ENCODE assay signal across 8 cellular contexts in genomic region chr19:3243851-3244700, GRCh38. TPM values are rescaled to one million over a fixed set of nuclear protein-coding genes. Genes with fewer than 3 reads are reported as not detected.
DNase-seq lines count a peak whose midpoint lies in the region; ATAC-seq and TF ChIP-seq lines count a peak whose summit lies in the region.

No MANE protein-coding gene starts in this region.

- no peaks in the 10 kb centered on the region for H3K27me3 Mint-ChIP-seq in CD4-positive, alpha-beta T cell

- intact Hi-C loops in CD4-positive, alpha-beta T cell (cut with DNase I, micrococcal nuclease), result no loop called here

- DNase-seq in CD4-positive, alpha-beta T cell, result peak; percentile 18 to 55 (median 40)
- DNase-seq in LoVo (ENCODE audit: low spot score) (peak; percentile 54), activated T-cell treated with anti-CD3 and anti-CD28 coated beads for 1 hour (ENCODE audit: low read depth) (peak; percentile 47), fibroblast of the conjunctiva (ENCODE audit: low read depth) (peak; percentile 9), SHP77 (lab: John Stamatoyannopoulos, UW) (no peak), NCI-H1694 treated with DMSO at 0.1 percent for 48 hours (lab: John Stamatoyannopoulos, UW) (no peak)
- peak; percentile 49 for DNase-seq in stimulated activated CD4-positive, alpha-beta T cell treated with anti-CD3 and anti-CD28 coated beads, Interleukin-4, amount 100 ng/mL, for 24 hours

- H3K4me3 Mint-ChIP-seq in CD4-positive, alpha-beta T cell, result no peak overlapping the region

- H3K4me1 Mint-ChIP-seq in CD4-positive, alpha-beta T cell (ENCODE audit: low read depth), result no peaks in the 10 kb centered on the region

- H3K27ac ChIP-seq in CD4-positive, alpha-beta T cell (ENCODE audit: low read depth, low read length), result no peak overlapping the region

- CTCF ChIA-PET in CD4-positive, alpha-beta T cell (lab: Charles Lee), result no interaction called here

- H3K9me3 ChIP-seq in CD4-positive, alpha-beta T cell (ENCODE audit: control insufficient read depth, low read length), result no peaks in the 10 kb centered on the region

- no peaks in the 10 kb centered on the region for H3K27me3 ChIP-seq in CD4-positive, alpha-beta T cell (ENCODE audit: control insufficient read depth, insufficient read depth, low read length)

- POLR2A ChIA-PET in CD4-positive, alpha-beta T cell (lab: Charles Lee), result no interaction called here

- no peaks in the 10 kb centered on the region for H3K36me3 Mint-ChIP-seq in CD4-positive, alpha-beta T cell (ENCODE audit: low read depth)

- no peak overlapping the region for H3K27ac Mint-ChIP-seq in CD4-positive, alpha-beta T cell

- no peaks in the 10 kb centered on the region for H3K9me3 Mint-ChIP-seq in CD4-positive, alpha-beta T cell

- no peak for TF ChIP-seq CTCF in CD4-positive, alpha-beta T cell (IDR thresholded peaks at IDR 0.05)

- peak; percentile 51 for ATAC-seq in CD4-positive, alpha-beta T cell (ENCODE audit: poor library complexity)
- no peak for ATAC-seq in HG02759 (IDR thresholded peaks at IDR 0.05; ENCODE audit: unreplicated experiment)

RNA-seq across cellular contexts. Expression of gene CELF5, which starts 19.6 kb away (rescaled TPM):
- total RNA-seq in CD4-positive, alpha-beta T cell, result under 1 TPM; 0.36 TPM

RNA-seq across cellular contexts. Expression of gene NCLN, which starts 58.3 kb away (rescaled TPM):
- 10 to 100 TPM; 49.6 to 51.9 TPM for total RNA-seq in CD4-positive, alpha-beta T cell

Comparison
In these comparisons a context has a peak if more than half of its experiments do, and no peak if none do; other contexts are left out.
1. DNase-seq: peak in CD4-positive, alpha-beta T cell (10 of 10), LoVo (single experiment), activated T-cell treated with anti-CD3 and anti-CD28 coated beads for 1 hour (single experiment), fibroblast of the conjunctiva (single experiment) and stimulated activated CD4-positive, alpha-beta T cell treated with anti-CD3 and anti-CD28 coated beads, Interleukin-4, amount 100 ng/mL, for 24 hours (single experiment); none in SHP77 (0 of 2) and NCI-H1694 treated with DMSO at 0.1 percent for 48 hours (single experiment).